8 cellular contexts compared by ENCODE assay signal in the genomic region with DNA sequence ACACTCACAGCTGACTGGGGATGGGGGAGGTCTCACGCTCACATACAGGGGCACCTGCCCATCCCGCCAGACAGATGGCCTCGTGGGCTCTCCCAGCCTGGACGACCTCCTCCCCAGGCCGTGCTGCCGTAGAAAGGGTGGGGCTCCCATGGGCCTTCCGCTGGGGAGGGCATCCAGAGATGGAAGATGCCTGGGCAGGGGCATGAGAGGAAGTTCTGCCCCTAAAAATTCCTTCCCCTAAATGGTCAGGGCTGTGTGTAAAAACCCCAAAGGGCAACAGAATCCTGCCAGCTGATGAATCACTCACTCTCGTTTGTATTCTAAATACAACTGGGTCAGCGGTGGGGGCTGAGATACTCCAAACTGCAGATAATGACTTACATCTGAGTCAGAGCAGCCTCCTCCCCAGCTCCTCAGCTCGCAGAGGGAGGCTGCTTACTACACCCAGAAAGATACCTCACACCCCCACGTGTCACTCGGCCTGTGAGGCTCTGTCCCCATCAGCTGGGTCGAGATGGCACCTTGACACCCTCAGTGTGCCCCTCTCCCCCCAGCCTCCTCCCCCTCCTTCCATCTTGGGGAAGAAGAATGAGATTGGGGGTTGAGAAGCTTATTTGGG. TPM values are rescaled to one million over a fixed set of nuclear protein-coding genes. Genes with fewer than 3 reads are reported as not detected.
DNase-seq lines count a peak whose midpoint lies in the region; ATAC-seq, FAIRE-seq and TF ChIP-seq lines count a peak whose summit lies in the region.

No MANE protein-coding gene starts in this region.

- H3K79me2 ChIP-seq in SK-N-SH (ENCODE audit: insufficient read depth), result peaks cover 97% of the 10 kb centered on the region

- H3K36me3 Mint-ChIP-seq in activated naive CD8-positive, alpha-beta T cell treated with anti-CD3 and anti-CD28 coated beads, Interleukin-2, amount 10 ng/mL, durations not matched to agents 7 days and 5 days, result peaks cover 53% of the 10 kb centered on the region

- TF ChIP-seq EP300 in SK-N-SH (IDR thresholded peaks at IDR 0.05; ENCODE audit: borderline replicate concordance in 1 of 2, low read depth in 1 of 2, low read length in 1 of 2), result peak in 1 of 2 experiments; percentile 50; a peak in 1 of 4 replicates

- H3K4me3 ChIP-seq in SK-N-SH (ENCODE audit: low read depth in 2 of 2, low read length in 1 of 2) (0 out of 4 replicates have a peak overlapping the region, but pooled peaks of 1 of the 2 experiments have one; percentile 43), skeletal muscle tissue (ENCODE audit: low read length in 3 of 3) (peak overlapping the region in 2 of 3 donors; percentile 31 to 49)

- 8% methylated on average over 6 of the region's 13 CpGs for WGBS in SK-N-SH (ENCODE audit: low lambda C conversion rate)

- H3K9me2 ChIP-seq in SK-N-SH, result no peaks in the 10 kb centered on the region

- no peaks in the 10 kb centered on the region for H3K27me3 Mint-ChIP-seq in activated naive CD8-positive, alpha-beta T cell treated with anti-CD3 and anti-CD28 coated beads, Interleukin-2, amount 10 ng/mL, durations not matched to agents 7 days and 5 days

- H3F3A ChIP-seq in SK-N-SH (replicated peaks; ENCODE audit: insufficient read depth), result peaks cover 38% of the 10 kb centered on the region

- H3K4me1 ChIP-seq in SK-N-SH (ENCODE audit: control insufficient read depth in 1 of 2, insufficient read depth in 2 of 2, low read depth in 1 of 2, low read length in 1 of 2) (peaks cover 22 to 31% of the 10 kb centered on the region in 2 experiments; a peak in 3 of 4 replicates), skeletal muscle tissue (ENCODE audit: control insufficient read depth in 3 of 3, insufficient read depth in 3 of 3, low read length in 3 of 3) (peaks cover 96 to 99% (median 97%) of the 10 kb centered on the region in 3 donors)

- peak; percentile 49 for DNase-seq in SK-N-SH
- DNase-seq in activated naive CD8-positive, alpha-beta T cell treated with anti-CD3 and anti-CD28 coated beads, Interleukin-2, amount 10 ng/mL, durations not matched to agents 7 days and 5 days, result no peak
- DNase-seq in left cardiac atrium, result peak; percentile 88
- DNase-seq in globus pallidus (ENCODE audit: low spot score), result no peak
- DNase-seq in GM12892 (ENCODE audit: insufficient read length), result no peak

- POLR2A ChIA-PET in SK-N-SH (lab: Yijun Ruan, JAX), result no interaction called here
- POLR2A ChIA-PET in activated naive CD8-positive, alpha-beta T cell treated with anti-CD3 and anti-CD28 coated beads, Interleukin-2, amount 10 ng/mL, durations not matched to agents 7 days and 5 days (lab: Charles Lee), result interaction anchor here (1.0 to 7.6 kb wide), 3 partner anchors 9 to 11 kb away, joined by 3 to 44 read pairs (median 40); partner anchors contain the start of gene WDR1

- no peak; the same call in 1 of the 2 replicates for TF ChIP-seq POLR2A in GM12892 (IDR thresholded peaks at IDR 0.05; ENCODE audit: low read depth, low read length)

- H3K9me3 Mint-ChIP-seq in activated naive CD8-positive, alpha-beta T cell treated with anti-CD3 and anti-CD28 coated beads, Interleukin-2, amount 10 ng/mL, durations not matched to agents 7 days and 5 days, result no peaks in the 10 kb centered on the region

- H2AFZ ChIP-seq in SK-N-SH (ENCODE audit: low read depth), result no peak overlapping the region

- H3K4me1 Mint-ChIP-seq in activated naive CD8-positive, alpha-beta T cell treated with anti-CD3 and anti-CD28 coated beads, Interleukin-2, amount 10 ng/mL, durations not matched to agents 7 days and 5 days, result peaks cover 90% of the 10 kb centered on the region

- no peak for FAIRE-seq in GM12892 (lab: Jason Lieb, UNC)

- TF ChIP-seq RAD21 in SK-N-SH (IDR thresholded peaks at IDR 0.05; ENCODE audit: low read length), result no peak

- peak overlapping the region; percentile 72 for H3K4me2 ChIP-seq in SK-N-SH

- H3K9ac ChIP-seq in SK-N-SH (no peak overlapping the region; the same call in 1 of the 2 replicates), skeletal muscle tissue (ENCODE audit: low read depth in 1 of 3, low read length in 3 of 3) (peak overlapping the region in 2 of 3 donors; percentile 58 to 74)

- ATAC-seq in GM21786 (IDR thresholded peaks at IDR 0.05; ENCODE audit: unreplicated experiment) (peak; percentile 57), left cardiac atrium (peak; percentile 79 to 92), HG03571 (IDR thresholded peaks at IDR 0.05; ENCODE audit: unreplicated experiment) (no peak)
- peak; percentile 69 for ATAC-seq in activated naive CD8-positive, alpha-beta T cell treated with anti-CD3 and anti-CD28 coated beads, Interleukin-2, amount 10 ng/mL, durations not matched to agents 7 days and 5 days (ENCODE audit: low read depth)

- intact Hi-C loops in left cardiac atrium (cut with DNase I), result no loop called here

- peaks cover 30 to 53% of the 10 kb centered on the region in 2 experiments for H3K36me3 ChIP-seq in SK-N-SH (replicated peaks in 1 of 2; ENCODE audit: control insufficient read depth in 1 of 2, insufficient read depth in 2 of 2, low read length in 1 of 2)
- peaks cover 16 to 32% (median 30%) of the 10 kb centered on the region in 3 donors for H3K36me3 ChIP-seq in skeletal muscle tissue (ENCODE audit: control insufficient read depth in 3 of 3, insufficient read depth in 3 of 3, low read length in 3 of 3)

- CTCF ChIA-PET in SK-N-SH (lab: Yijun Ruan, JAX), result interaction anchor here (0.8 to 2.1 kb wide), 3 partner anchors 10 to 52 kb away, joined by 3 to 5 read pairs (median 3); partner anchors contain the start of gene WDR1

- TF ChIP-seq CTCF in SK-N-SH (IDR thresholded peaks at IDR 0.05), result no peak

- peaks cover 99% of the 10 kb centered on the region for H4K20me1 ChIP-seq in SK-N-SH (ENCODE audit: insufficient read depth)

- peak overlapping the region; percentile 51 for H3K4me3 Mint-ChIP-seq in activated naive CD8-positive, alpha-beta T cell treated with anti-CD3 and anti-CD28 coated beads, Interleukin-2, amount 10 ng/mL, durations not matched to agents 7 days and 5 days

- H3K9me3 ChIP-seq in SK-N-SH (no peaks in the 10 kb centered on the region), skeletal muscle tissue (ENCODE audit: control insufficient read depth in 3 of 3, low read length in 3 of 3) (no peaks in the 10 kb centered on the region)

- H3K27me3 ChIP-seq in SK-N-SH (ENCODE audit: insufficient read depth), result no peaks in the 10 kb centered on the region
- H3K27me3 ChIP-seq in skeletal muscle tissue (ENCODE audit: control insufficient read depth in 3 of 3, insufficient read depth in 3 of 3, low read length in 3 of 3), result no peaks in the 10 kb centered on the region

- peak overlapping the region; percentile 79 for H3K27ac Mint-ChIP-seq in activated naive CD8-positive, alpha-beta T cell treated with anti-CD3 and anti-CD28 coated beads, Interleukin-2, amount 10 ng/mL, durations not matched to agents 7 days and 5 days

- H3K27ac ChIP-seq in SK-N-SH (ENCODE audit: low read depth in 2 of 2, low read length in 1 of 2), result peak overlapping the region; percentile 47 to 83
- H3K27ac ChIP-seq in skeletal muscle tissue (ENCODE audit: low read depth, low read length), result peak overlapping the region; percentile 93

TF ChIP-seq in SK-N-SH, 30 proteins besides CTCF, POLR2A, EP300 and RAD21 (continues in another document):
- TF ChIP-seq RXRA (IDR thresholded peaks at IDR 0.05; ENCODE audit: borderline replicate concordance, low read depth), result peak; percentile 78; the same call in 1 of the 2 replicates
- peak; percentile 45; the same call in 1 of the 2 replicates for TF ChIP-seq POLR2AphosphoS5 (IDR thresholded peaks at IDR 0.05; ENCODE audit: low read depth, low read length)
- TF ChIP-seq TCF12 (IDR thresholded peaks at IDR 0.05), result peak; percentile 79
- TF ChIP-seq TAF1 (IDR thresholded peaks at IDR 0.05; ENCODE audit: borderline replicate concordance, low read depth, low read length), result peak; percentile 14; the same call in 1 of the 2 replicates
- peak; percentile 97 for TF ChIP-seq FOSL2 (IDR thresholded peaks at IDR 0.05; ENCODE audit: borderline replicate concordance, low read depth)
- TF ChIP-seq JUND (IDR thresholded peaks at IDR 0.05), result peak; percentile 90
- TF ChIP-seq RCOR1 (IDR thresholded peaks at IDR 0.05; ENCODE audit: low read length), result no peak
- peak; percentile 26 for TF ChIP-seq GABPA (IDR thresholded peaks at IDR 0.05; ENCODE audit: low read depth)
- no peak for TF ChIP-seq YY1 (IDR thresholded peaks at IDR 0.05; ENCODE audit: low read depth)
- TF ChIP-seq MEF2A (IDR thresholded peaks at IDR 0.05; ENCODE audit: borderline replicate concordance, low read depth), result peak; percentile 76
- TF ChIP-seq NFIC (IDR thresholded peaks at IDR 0.05; ENCODE audit: borderline replicate concordance), result peak; percentile 72
- TF ChIP-seq, protein P1, sequence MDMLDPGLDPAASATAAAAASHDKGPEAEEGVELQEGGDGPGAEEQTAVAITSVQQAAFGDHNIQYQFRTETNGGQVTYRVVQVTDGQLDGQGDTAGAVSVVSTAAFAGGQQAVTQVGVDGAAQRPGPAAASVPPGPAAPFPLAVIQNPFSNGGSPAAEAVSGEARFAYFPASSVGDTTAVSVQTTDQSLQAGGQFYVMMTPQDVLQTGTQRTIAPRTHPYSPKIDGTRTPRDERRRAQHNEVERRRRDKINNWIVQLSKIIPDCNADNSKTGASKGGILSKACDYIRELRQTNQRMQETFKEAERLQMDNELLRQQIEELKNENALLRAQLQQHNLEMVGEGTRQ (IDR thresholded peaks at IDR 0.05; ENCODE audit: borderline replicate concordance, low read depth, low read length), result no peak

RNA-seq across cellular contexts. Expression of gene WDR1, which starts 10.1 kb away (rescaled TPM):
- 287 and 310 TPM in 2 replicates for polyA plus RNA-seq in SK-N-SH (2012; rRNA removed)
- 240 and 255 TPM in 2 replicates for polyA plus RNA-seq in SK-N-SH (2012; cell fraction: cytosol; rRNA removed)
- polyA plus RNA-seq in SK-N-SH (2012; cell fraction: nucleus; rRNA removed), result 297 and 306 TPM in 2 replicates
- total RNA-seq in activated naive CD8-positive, alpha-beta T cell treated with anti-CD3 and anti-CD28 coated beads, Interleukin-2, amount 10 ng/mL, durations not matched to agents 7 days and 5 days, result 100 to 1,000 TPM; 371 to 372 TPM
- total RNA-seq in left cardiac atrium (100 to 1,000 TPM; 206 to 267 TPM), skeletal muscle tissue (96.0 TPM)
- 137 TPM for polyA plus RNA-seq in GM12892 (2012; ENCODE audit: missing spikeins)

Comparison
In these comparisons a context has a peak if more than half of its experiments do, and no peak if none do; other contexts are left out.
1. DNase-seq: peak in SK-N-SH (single experiment) and left cardiac atrium (single experiment); none in activated naive CD8-positive, alpha-beta T cell treated with anti-CD3 and anti-CD28 coated beads, Interleukin-2, amount 10 ng/mL, durations not matched to agents 7 days and 5 days (single experiment), globus pallidus (single experiment) and GM12892 (single experiment).